ENCODE assay signal across 1 cellular context in genomic region chr1:20551945-20552727, GRCh38.
A peak's percentile ranks its signal among the peaks of the same experiment; 100 is the strongest.
TF ChIP-seq lines count a peak whose summit lies in the region.

Gene FAM43B (plus strand): TSS chr1:20552573. CDS start chr1:20552974, 401 bp downstream.

TF ChIP-seq in HepG2, 621 proteins besides CTCF, POLR2A, EP300 and RAD21 (continued from another document):
- TF ChIP-seq ELK4 (CRISPR knock-in tag; IDR thresholded peaks at IDR 0.05; ENCODE audit: borderline replicate concordance), result no peak
- TF ChIP-seq ZNF761 (CRISPR knock-in tag; conservative IDR thresholded peaks at IDR 0.05), result no peak
- TF ChIP-seq CCDC6 (CRISPR knock-in tag; IDR thresholded peaks at IDR 0.05), result peak; percentile 33; the same call in 1 of the 2 replicates
- peak; percentile 44; the same call in 1 of the 2 replicates for TF ChIP-seq KAT8 (CRISPR knock-in tag; IDR thresholded peaks at IDR 0.05)
